14 cellular contexts compared by ENCODE assay signal in genomic region chr16:14280541-14280940, GRCh38.
DNase-seq lines count a peak whose midpoint lies in the region; ATAC-seq and TF ChIP-seq lines count a peak whose summit lies in the region.
"Had no signal": no experiment of that assay in that cellular context is flagged by ENCODE, and none has a peak within 500 bp of the region (broad histone marks: within the 10 kb centered on the region; RNA-seq: fewer than 3 reads in every experiment).

No MANE protein-coding gene starts in this region.

- H3K36me3 Mint-ChIP-seq in WTC11, result peaks cover 5% of the 10 kb centered on the region; the same call in 1 of the 2 replicates
- H3K36me3 Mint-ChIP-seq in T-helper 2 cell treated with Interferon-gamma antibody and Interleukin-4, amounts not matched to agents 5 μg/mL and 100 μg/mL, for 36 hours (ENCODE audit: low read depth), result no peaks in the 10 kb centered on the region
- H3K36me3 Mint-ChIP-seq in activated T-cell treated with anti-CD3 and anti-CD28 coated beads, Interleukin-2, amount 50 U/mL, for 4 hours (ENCODE audit: insufficient read depth), result no peaks in the 10 kb centered on the region
- H3K36me3 Mint-ChIP-seq: CD4-positive, CD25-positive, alpha-beta regulatory T cell had no signal

- peaks cover 10% of the 10 kb centered on the region for H3K4me1 ChIP-seq in A673 (ENCODE audit: insufficient read depth, low read length, poor library complexity, severe bottlenecking)
- H3K4me1 ChIP-seq in GM23248 (ENCODE audit: insufficient read depth), result peaks cover 16% of the 10 kb centered on the region

- CTCF ChIA-PET in A673 (lab: Charles Lee) (no interaction called here), WTC11 (lab: Charles Lee) (interaction anchor here (2.2 kb wide), 1 partner anchor 345 kb away, joined by 9 read pairs; no protein-coding TSS in a partner anchor)

- 0 out of 2 replicates have a peak overlapping the region, but pooled peaks have one; percentile 1 for H3K27ac Mint-ChIP-seq in WTC11
- no peak overlapping the region for H3K27ac Mint-ChIP-seq in T-helper 2 cell treated with Interferon-gamma antibody and Interleukin-4, amounts not matched to agents 5 μg/mL and 100 μg/mL, for 36 hours

- DNase-seq in A673 (ENCODE audit: low spot score) (peak; percentile 18), GM23248 (peak; percentile 19), WTC11 (ENCODE audit: low spot score) (no peak), fibroblast of the aortic adventitia (ENCODE audit: low read depth) (peak; percentile 39), islet precursor cell (no peak)
- DNase-seq in T-helper 2 cell treated with Interferon-gamma antibody and Interleukin-4, amounts not matched to agents 5 μg/mL and 100 μg/mL, for 36 hours (ENCODE audit: low spot score), result no peak
- no peak for DNase-seq in activated T-cell treated with anti-CD3 and anti-CD28 coated beads, Interleukin-2, amount 50 U/mL, for 4 hours
- DNase-seq: CD4-positive, CD25-positive, alpha-beta regulatory T cell; DMS53 had no signal

- ATAC-seq in WTC11, result no peak
- no peak for ATAC-seq in GM21825 (IDR thresholded peaks at IDR 0.05; ENCODE audit: unreplicated experiment)
- no peak for ATAC-seq in activated T-cell treated with anti-CD3 and anti-CD28 coated beads, Interleukin-2, amount 50 U/mL, for 4 hours
- ATAC-seq: HepG2 had no signal

- H3K9ac ChIP-seq in GM23248, result no peak overlapping the region
- H3K9ac ChIP-seq: BLaER1 treated with 17β-estradiol and CSF1 and Interleukin-3, amounts not matched to agents 10 nM and 100 nM had no signal

- no peaks in the 10 kb centered on the region for H4K20me1 ChIP-seq in GM23248 (ENCODE audit: insufficient read depth)
- H4K20me1 ChIP-seq: BLaER1 treated with 17β-estradiol and CSF1 and Interleukin-3, amounts not matched to agents 10 nM and 100 nM had no signal

- BruUV-seq in A673 (replicated peaks; lab: Mats Ljungman, UMichigan), result no TSS peak

- H3K27ac ChIP-seq in A673 (ENCODE audit: low read depth, low read length, poor library complexity, severe bottlenecking), result no peak overlapping the region
- no peak overlapping the region for H3K27ac ChIP-seq in GM23248
- H3K27ac ChIP-seq: 22Rv1; BLaER1 treated with 17β-estradiol and CSF1 and Interleukin-3, amounts not matched to agents 10 nM and 100 nM had no signal

- H3F3A ChIP-seq in GM23248 (ENCODE audit: insufficient read depth), result peaks cover 14% of the 10 kb centered on the region

- H3K4me3 Mint-ChIP-seq in WTC11, result no peak overlapping the region
- H3K4me3 Mint-ChIP-seq in T-helper 2 cell treated with Interferon-gamma antibody and Interleukin-4, amounts not matched to agents 5 μg/mL and 100 μg/mL, for 36 hours, result no peak overlapping the region
- H3K4me3 Mint-ChIP-seq in activated T-cell treated with anti-CD3 and anti-CD28 coated beads, Interleukin-2, amount 50 U/mL, for 4 hours, result no peak overlapping the region

- H3K79me2 ChIP-seq in GM23248 (ENCODE audit: insufficient read depth), result no peaks in the 10 kb centered on the region

- H3K4me1 Mint-ChIP-seq in WTC11, result peaks cover 42% of the 10 kb centered on the region
- H3K4me1 Mint-ChIP-seq in T-helper 2 cell treated with Interferon-gamma antibody and Interleukin-4, amounts not matched to agents 5 μg/mL and 100 μg/mL, for 36 hours (ENCODE audit: low read depth), result peaks cover 3% of the 10 kb centered on the region
- peaks cover 3% of the 10 kb centered on the region for H3K4me1 Mint-ChIP-seq in activated T-cell treated with anti-CD3 and anti-CD28 coated beads, Interleukin-2, amount 50 U/mL, for 4 hours (ENCODE audit: low read depth)

- H3K27me3 ChIP-seq in A673 (replicated peaks; ENCODE audit: insufficient read depth, low read depth, low read length, poor library complexity), result no peaks in the 10 kb centered on the region
- H3K27me3 ChIP-seq in GM23248 (replicated peaks; ENCODE audit: insufficient read depth), result no peaks in the 10 kb centered on the region
- H3K27me3 ChIP-seq: BLaER1 treated with 17β-estradiol and CSF1 and Interleukin-3, amounts not matched to agents 10 nM and 100 nM had no signal

- H3K4me3 ChIP-seq in A673 (ENCODE audit: low read depth, low read length, poor library complexity, severe bottlenecking) (no peak overlapping the region), GM23248 (no peak overlapping the region), fibroblast of the aortic adventitia (ENCODE audit: low read depth, low read length) (no peak overlapping the region)
- H3K4me3 ChIP-seq: BLaER1 treated with 17β-estradiol and CSF1 and Interleukin-3, amounts not matched to agents 10 nM and 100 nM; HAP-1 had no signal

- no peaks in the 10 kb centered on the region for H3K27me3 Mint-ChIP-seq in WTC11 (ENCODE audit: low read depth)
- H3K27me3 Mint-ChIP-seq in T-helper 2 cell treated with Interferon-gamma antibody and Interleukin-4, amounts not matched to agents 5 μg/mL and 100 μg/mL, for 36 hours (ENCODE audit: low read depth), result peaks cover 16% of the 10 kb centered on the region
- H3K27me3 Mint-ChIP-seq in activated T-cell treated with anti-CD3 and anti-CD28 coated beads, Interleukin-2, amount 50 U/mL, for 4 hours (ENCODE audit: low read depth), result no peaks in the 10 kb centered on the region

- peak overlapping the region; percentile 20; the same call in 1 of the 2 replicates for H2AFZ ChIP-seq in GM23248

- intact Hi-C loops in A673 (cut with micrococcal nuclease; ENCODE audit: unreplicated experiment), result no loop called here

- POLR2A ChIA-PET in A673 (lab: Charles Lee; ENCODE audit: low non-redundant PET) (no interaction called here), WTC11 (lab: Charles Lee) (no interaction called here)

- peaks cover 8% of the 10 kb centered on the region for H3K9me3 Mint-ChIP-seq in WTC11
- peaks cover 4% of the 10 kb centered on the region for H3K9me3 Mint-ChIP-seq in T-helper 2 cell treated with Interferon-gamma antibody and Interleukin-4, amounts not matched to agents 5 μg/mL and 100 μg/mL, for 36 hours
- H3K9me3 Mint-ChIP-seq in activated T-cell treated with anti-CD3 and anti-CD28 coated beads, Interleukin-2, amount 50 U/mL, for 4 hours, result no peaks in the 10 kb centered on the region
- H3K9me3 Mint-ChIP-seq: CD4-positive, CD25-positive, alpha-beta regulatory T cell had no signal

- H3K9me2 ChIP-seq in GM23248 (ENCODE audit: insufficient read depth), result no peaks in the 10 kb centered on the region

- 36 to 46% methylated on average over 2 of the region's 2 CpGs for whole genome bisulfite sequencing in GM23248 (ENCODE audit: low coverage in 1 of 2, low lambda C conversion rate in 2 of 2, missing lambda C conversion rate in 2 of 2), 2 experiments

- TF ChIP-seq CTCF in A673 (conservative IDR thresholded peaks at IDR 0.05; ENCODE audit: low read depth, low read length) (no peak), WTC11 (IDR thresholded peaks at IDR 0.05) (no peak), fibroblast of the aortic adventitia (IDR thresholded peaks at IDR 0.05; ENCODE audit: insufficient read depth, low read length) (no peak)

- in situ Hi-C loops in GM23248 (cut with MboI), result no loop called here

- H3K9me3 ChIP-seq in A673 (ENCODE audit: low read depth, low read length, poor library complexity, severe bottlenecking), result no peaks in the 10 kb centered on the region
- H3K9me3 ChIP-seq in GM23248 (ENCODE audit: low read depth), result no peaks in the 10 kb centered on the region
- H3K9me3 ChIP-seq: HAP-1 had no signal

- H3K36me3 ChIP-seq in A673 (ENCODE audit: insufficient read depth, low read length, poor library complexity, severe bottlenecking) (no peaks in the 10 kb centered on the region), GM23248 (ENCODE audit: low read depth) (no peaks in the 10 kb centered on the region)
- H3K36me3 ChIP-seq: BLaER1 treated with 17β-estradiol and CSF1 and Interleukin-3, amounts not matched to agents 10 nM and 100 nM; HAP-1 had no signal

- peak overlapping the region; percentile 24 for H3K4me2 ChIP-seq in GM23248 (ENCODE audit: unreplicated experiment)
- H3K4me2 ChIP-seq: BLaER1 treated with 17β-estradiol and CSF1 and Interleukin-3, amounts not matched to agents 10 nM and 100 nM had no signal

TF ChIP-seq in WTC11, 78 proteins besides CTCF, POLR2A, EP300 and RAD21 (continues in another document):
- TF ChIP-seq MXD4 (CRISPR knock-in tag; IDR thresholded peaks at IDR 0.05; ENCODE audit: borderline replicate concordance), result no peak
- TF ChIP-seq, protein P1, sequence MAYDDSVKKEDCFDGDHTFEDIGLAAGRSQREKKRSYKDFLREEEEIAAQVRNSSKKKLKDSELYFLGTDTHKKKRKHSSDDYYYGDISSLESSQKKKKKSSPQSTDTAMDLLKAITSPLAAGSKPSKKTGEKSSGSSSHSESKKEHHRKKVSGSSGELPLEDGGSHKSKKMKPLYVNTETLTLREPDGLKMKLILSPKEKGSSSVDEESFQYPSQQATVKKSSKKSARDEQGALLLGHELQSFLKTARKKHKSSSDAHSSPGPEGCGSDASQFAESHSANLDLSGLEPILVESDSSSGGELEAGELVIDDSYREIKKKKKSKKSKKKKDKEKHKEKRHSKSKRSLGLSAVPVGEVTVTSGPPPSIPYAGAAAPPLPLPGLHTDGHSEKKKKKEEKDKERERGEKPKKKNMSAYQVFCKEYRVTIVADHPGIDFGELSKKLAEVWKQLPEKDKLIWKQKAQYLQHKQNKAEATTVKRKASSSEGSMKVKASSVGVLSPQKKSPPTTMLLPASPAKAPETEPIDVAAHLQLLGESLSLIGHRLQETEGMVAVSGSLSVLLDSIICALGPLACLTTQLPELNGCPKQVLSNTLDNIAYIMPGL (CRISPR knock-in tag; IDR thresholded peaks at IDR 0.05), result no peak
- TF ChIP-seq, protein P2, sequence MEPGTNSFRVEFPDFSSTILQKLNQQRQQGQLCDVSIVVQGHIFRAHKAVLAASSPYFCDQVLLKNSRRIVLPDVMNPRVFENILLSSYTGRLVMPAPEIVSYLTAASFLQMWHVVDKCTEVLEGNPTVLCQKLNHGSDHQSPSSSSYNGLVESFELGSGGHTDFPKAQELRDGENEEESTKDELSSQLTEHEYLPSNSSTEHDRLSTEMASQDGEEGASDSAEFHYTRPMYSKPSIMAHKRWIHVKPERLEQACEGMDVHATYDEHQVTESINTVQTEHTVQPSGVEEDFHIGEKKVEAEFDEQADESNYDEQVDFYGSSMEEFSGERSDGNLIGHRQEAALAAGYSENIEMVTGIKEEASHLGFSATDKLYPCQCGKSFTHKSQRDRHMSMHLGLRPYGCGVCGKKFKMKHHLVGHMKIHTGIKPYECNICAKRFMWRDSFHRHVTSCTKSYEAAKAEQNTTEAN (CRISPR knock-in tag; IDR thresholded peaks at IDR 0.05), result no peak
- TF ChIP-seq FOXK1 (CRISPR knock-in tag; IDR thresholded peaks at IDR 0.05), result no peak
- TF ChIP-seq, protein P3, sequence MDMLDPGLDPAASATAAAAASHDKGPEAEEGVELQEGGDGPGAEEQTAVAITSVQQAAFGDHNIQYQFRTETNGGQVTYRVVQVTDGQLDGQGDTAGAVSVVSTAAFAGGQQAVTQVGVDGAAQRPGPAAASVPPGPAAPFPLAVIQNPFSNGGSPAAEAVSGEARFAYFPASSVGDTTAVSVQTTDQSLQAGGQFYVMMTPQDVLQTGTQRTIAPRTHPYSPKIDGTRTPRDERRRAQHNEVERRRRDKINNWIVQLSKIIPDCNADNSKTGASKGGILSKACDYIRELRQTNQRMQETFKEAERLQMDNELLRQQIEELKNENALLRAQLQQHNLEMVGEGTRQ (CRISPR knock-in tag; IDR thresholded peaks at IDR 0.05), result no peak
- no peak for TF ChIP-seq ZNF396 (CRISPR knock-in tag; IDR thresholded peaks at IDR 0.05; ENCODE audit: borderline replicate concordance)

Comparison
In these comparisons a context has a peak if more than half of its experiments do, and no peak if none do; other contexts are left out.
1. DNase-seq: peak in A673 (single experiment), GM23248 (single experiment) and fibroblast of the aortic adventitia (single experiment); none in WTC11 (single experiment), islet precursor cell (single experiment), T-helper 2 cell treated with Interferon-gamma antibody and Interleukin-4, amounts not matched to agents 5 μg/mL and 100 μg/mL, for 36 hours (single experiment) and activated T-cell treated with anti-CD3 and anti-CD28 coated beads, Interleukin-2, amount 50 U/mL, for 4 hours (single experiment).